1 cellular context compared by ENCODE assay signal in the genomic region with DNA sequence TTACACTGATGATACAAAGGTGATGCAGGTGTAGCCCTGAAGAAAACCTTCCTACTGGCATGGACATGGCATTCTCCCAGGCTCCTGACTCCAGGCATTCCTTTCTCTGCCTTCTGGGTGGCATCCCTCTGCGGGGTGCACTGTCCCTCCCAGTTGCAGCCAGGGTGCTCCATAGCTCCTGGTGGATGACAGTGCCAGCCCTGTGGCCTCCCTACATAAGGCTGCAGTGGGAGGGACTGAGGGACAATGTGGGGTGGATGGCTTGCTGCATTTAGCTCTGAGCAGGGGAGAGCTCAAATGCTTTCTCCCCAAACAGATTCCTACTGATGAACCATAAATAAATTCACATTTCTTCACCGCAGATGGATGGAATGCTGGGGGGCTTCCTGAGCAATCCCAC.
TF ChIP-seq lines count a peak whose summit lies in the region.

No MANE protein-coding gene starts in this region.

TF ChIP-seq in H1, 55 proteins besides CTCF, POLR2A, EP300 and RAD21:
- TF ChIP-seq SP2 (IDR thresholded peaks at IDR 0.05; ENCODE audit: low read length) (no peak), TEAD4 (IDR thresholded peaks at IDR 0.05; ENCODE audit: low read depth, low read length) (no peak), EZH2 (IDR thresholded peaks at IDR 0.05; ENCODE audit: low read depth, low read length, severe bottlenecking) (no peak), GABPA (IDR thresholded peaks at IDR 0.05; ENCODE audit: borderline replicate concordance, insufficient read depth, low read length) (no peak), RXRA (IDR thresholded peaks at IDR 0.05; ENCODE audit: insufficient read depth, low read depth, low read length) (no peak), POLR2AphosphoS5 (IDR thresholded peaks at IDR 0.05; ENCODE audit: low read depth, low read length) (no peak), KDM5A (IDR thresholded peaks at IDR 0.05; ENCODE audit: low read length) (no peak), KDM1A (IDR thresholded peaks at IDR 0.05; ENCODE audit: borderline replicate concordance, low read length) (no peak)
- TF ChIP-seq, protein P1, sequence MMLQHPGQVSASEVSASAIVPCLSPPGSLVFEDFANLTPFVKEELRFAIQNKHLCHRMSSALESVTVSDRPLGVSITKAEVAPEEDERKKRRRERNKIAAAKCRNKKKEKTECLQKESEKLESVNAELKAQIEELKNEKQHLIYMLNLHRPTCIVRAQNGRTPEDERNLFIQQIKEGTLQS (IDR thresholded peaks at IDR 0.05; ENCODE audit: insufficient read depth, low read depth, low read length), result no peak
- TF ChIP-seq, protein P2, sequence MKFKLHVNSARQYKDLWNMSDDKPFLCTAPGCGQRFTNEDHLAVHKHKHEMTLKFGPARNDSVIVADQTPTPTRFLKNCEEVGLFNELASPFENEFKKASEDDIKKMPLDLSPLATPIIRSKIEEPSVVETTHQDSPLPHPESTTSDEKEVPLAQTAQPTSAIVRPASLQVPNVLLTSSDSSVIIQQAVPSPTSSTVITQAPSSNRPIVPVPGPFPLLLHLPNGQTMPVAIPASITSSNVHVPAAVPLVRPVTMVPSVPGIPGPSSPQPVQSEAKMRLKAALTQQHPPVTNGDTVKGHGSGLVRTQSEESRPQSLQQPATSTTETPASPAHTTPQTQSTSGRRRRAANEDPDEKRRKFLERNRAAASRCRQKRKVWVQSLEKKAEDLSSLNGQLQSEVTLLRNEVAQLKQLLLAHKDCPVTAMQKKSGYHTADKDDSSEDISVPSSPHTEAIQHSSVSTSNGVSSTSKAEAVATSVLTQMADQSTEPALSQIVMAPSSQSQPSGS (IDR thresholded peaks at IDR 0.05; ENCODE audit: low read length), result no peak
